Comparison of ENCODE assay signal across 12 cellular contexts in genomic region chr14:36605506-36605857, GRCh38. TPM values are rescaled to one million over a fixed set of nuclear protein-coding genes. Genes with fewer than 3 reads are reported as not detected.
DNase-seq lines count a peak whose midpoint lies in the region; ATAC-seq and TF ChIP-seq lines count a peak whose summit lies in the region.
"Had no signal": no experiment of that assay in that cellular context is flagged by ENCODE, and none has a peak within 500 bp of the region (broad histone marks: within the 10 kb centered on the region; RNA-seq: fewer than 3 reads in every experiment).

No MANE protein-coding gene starts in this region.

- no peak overlapping the region for H3K4me3 Mint-ChIP-seq in CD14-positive monocyte
- H3K4me3 Mint-ChIP-seq: activated CD8-positive, alpha-beta T cell treated with anti-CD3 and anti-CD28 coated beads, Interleukin-2, amount 10 ng/mL, durations not matched to agents 7 days and 5 days; activated naive CD4-positive, alpha-beta T cell treated with anti-CD3 and anti-CD28 coated beads, Interleukin-2, amount 10 ng/mL, durations not matched to agents 7 days and 5 days had no signal

- H3K9me3 Mint-ChIP-seq in CD14-positive monocyte: peaks cover 0 to 3% (median 0%) of the 10 kb centered on the region in 7 donors
- H3K9me3 Mint-ChIP-seq: activated naive CD4-positive, alpha-beta T cell treated with anti-CD3 and anti-CD28 coated beads, Interleukin-2, amount 10 ng/mL, durations not matched to agents 7 days and 5 days had no signal

- no peak for TF ChIP-seq CTCF in CD14-positive monocyte (IDR thresholded peaks at IDR 0.05)

- H3K27ac Mint-ChIP-seq in CD14-positive monocyte: no peak overlapping the region
- H3K27ac Mint-ChIP-seq: activated CD8-positive, alpha-beta T cell treated with anti-CD3 and anti-CD28 coated beads, Interleukin-2, amount 10 ng/mL, durations not matched to agents 7 days and 5 days; activated naive CD4-positive, alpha-beta T cell treated with anti-CD3 and anti-CD28 coated beads, Interleukin-2, amount 10 ng/mL, durations not matched to agents 7 days and 5 days had no signal

- H3K27me3 Mint-ChIP-seq in CD14-positive monocyte (ENCODE audit: low read depth in 3 of 3): peaks cover under 1 to 13% (median 8%) of the 10 kb centered on the region in 3 donors

- no peaks in the 10 kb centered on the region for H3K4me1 Mint-ChIP-seq in CD14-positive monocyte
- H3K4me1 Mint-ChIP-seq: activated naive CD4-positive, alpha-beta T cell treated with anti-CD3 and anti-CD28 coated beads, Interleukin-2, amount 10 ng/mL, durations not matched to agents 7 days and 5 days had no signal

- 0 out of 2 replicates have a peak, but pooled peaks have one; percentile 12 for TF ChIP-seq RAD21 in Ishikawa (IDR thresholded peaks at IDR 0.05; ENCODE audit: low read depth)

- H3K36me3 Mint-ChIP-seq in CD14-positive monocyte: no peaks in the 10 kb centered on the region
- H3K36me3 Mint-ChIP-seq: activated naive CD4-positive, alpha-beta T cell treated with anti-CD3 and anti-CD28 coated beads, Interleukin-2, amount 10 ng/mL, durations not matched to agents 7 days and 5 days had no signal

- ATAC-seq in left lobe of liver: peak; percentile 40

- TF ChIP-seq EP300 in Ishikawa (IDR thresholded peaks at IDR 0.05; ENCODE audit: borderline replicate concordance): no peak

- DNase-seq in NCI-H1105 treated with DMSO at 0.1 percent for 48 hours (lab: John Stamatoyannopoulos, UW) (peak; percentile 23), NCI-H1105 (lab: John Stamatoyannopoulos, UW) (no peak), RKO (ENCODE audit: low spot score) (peak; percentile 36), left lobe of liver (ENCODE audit: low spot score) (no peak), CD14-positive monocyte (ENCODE audit: low spot score) (no peak), NCI-H146 treated with DMSO at 0.1 percent for 48 hours (lab: John Stamatoyannopoulos, UW; ENCODE audit: unreplicated experiment) (no peak), NOMO-1 (lab: John Stamatoyannopoulos, UW; ENCODE audit: unreplicated experiment in 2 of 2) (no peak)

- intact Hi-C loops in CD14-positive monocyte (cut with micrococcal nuclease): no loop called here

TF ChIP-seq in Ishikawa, 13 proteins besides CTCF, POLR2A, EP300 and RAD21:
- TF ChIP-seq ZBTB7A (IDR thresholded peaks at IDR 0.05; ENCODE audit: low read depth): no peak
- TF ChIP-seq EGR1 (IDR thresholded peaks at IDR 0.05): no peak
- TF ChIP-seq NFIC (IDR thresholded peaks at IDR 0.05): no peak
- no peak for TF ChIP-seq FOXM1 (IDR thresholded peaks at IDR 0.05; ENCODE audit: borderline replicate concordance, low read depth)
- TF ChIP-seq TAF1 (IDR thresholded peaks at IDR 0.05; ENCODE audit: low read depth): no peak
- TF ChIP-seq, protein P1, sequence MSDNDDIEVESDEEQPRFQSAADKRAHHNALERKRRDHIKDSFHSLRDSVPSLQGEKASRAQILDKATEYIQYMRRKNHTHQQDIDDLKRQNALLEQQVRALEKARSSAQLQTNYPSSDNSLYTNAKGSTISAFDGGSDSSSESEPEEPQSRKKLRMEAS (IDR thresholded peaks at IDR 0.05): no peak
- no peak for TF ChIP-seq CREB1 (IDR thresholded peaks at IDR 0.05; ENCODE audit: low read depth)
- no peak for TF ChIP-seq USF1 (IDR thresholded peaks at IDR 0.05)
- TF ChIP-seq CEBPB (IDR thresholded peaks at IDR 0.05): no peak
- TF ChIP-seq TEAD4 (IDR thresholded peaks at IDR 0.05): no peak
- TF ChIP-seq TCF12 (IDR thresholded peaks at IDR 0.05; ENCODE audit: low read depth): no peak
- TF ChIP-seq YY1 (IDR thresholded peaks at IDR 0.05; ENCODE audit: low read depth): no peak
- TF ChIP-seq REST (IDR thresholded peaks at IDR 0.05; ENCODE audit: low read depth): no peak

RNA-seq across cellular contexts. Expression of gene NKX2-8, which starts 23.1 kb away (rescaled TPM):
- not detected for total RNA-seq in left lobe of liver
- not detected for polyA plus RNA-seq in CD14-positive monocyte
- total RNA-seq: activated CD8-positive, alpha-beta T cell treated with anti-CD3 and anti-CD28 coated beads, Interleukin-2, amount 10 ng/mL, durations not matched to agents 7 days and 5 days; left colon; temporal lobe had no signal

RNA-seq across cellular contexts. Expression of gene PAX9, which starts 56.2 kb away (rescaled TPM):
- total RNA-seq in left lobe of liver: not detected
- not detected for polyA plus RNA-seq in CD14-positive monocyte
- total RNA-seq: activated CD8-positive, alpha-beta T cell treated with anti-CD3 and anti-CD28 coated beads, Interleukin-2, amount 10 ng/mL, durations not matched to agents 7 days and 5 days; temporal lobe had no signal

Comparison
In these comparisons a context has a peak if more than half of its experiments do, and no peak if none do; other contexts are left out.
1. DNase-seq: peak in NCI-H1105 treated with DMSO at 0.1 percent for 48 hours (single experiment) and RKO (single experiment); none in NCI-H1105 (single experiment), left lobe of liver (single experiment), CD14-positive monocyte (single experiment), NCI-H146 treated with DMSO at 0.1 percent for 48 hours (single experiment) and NOMO-1 (0 of 2).